ENCODE assay signal across 1 cellular context in the genomic region with DNA sequence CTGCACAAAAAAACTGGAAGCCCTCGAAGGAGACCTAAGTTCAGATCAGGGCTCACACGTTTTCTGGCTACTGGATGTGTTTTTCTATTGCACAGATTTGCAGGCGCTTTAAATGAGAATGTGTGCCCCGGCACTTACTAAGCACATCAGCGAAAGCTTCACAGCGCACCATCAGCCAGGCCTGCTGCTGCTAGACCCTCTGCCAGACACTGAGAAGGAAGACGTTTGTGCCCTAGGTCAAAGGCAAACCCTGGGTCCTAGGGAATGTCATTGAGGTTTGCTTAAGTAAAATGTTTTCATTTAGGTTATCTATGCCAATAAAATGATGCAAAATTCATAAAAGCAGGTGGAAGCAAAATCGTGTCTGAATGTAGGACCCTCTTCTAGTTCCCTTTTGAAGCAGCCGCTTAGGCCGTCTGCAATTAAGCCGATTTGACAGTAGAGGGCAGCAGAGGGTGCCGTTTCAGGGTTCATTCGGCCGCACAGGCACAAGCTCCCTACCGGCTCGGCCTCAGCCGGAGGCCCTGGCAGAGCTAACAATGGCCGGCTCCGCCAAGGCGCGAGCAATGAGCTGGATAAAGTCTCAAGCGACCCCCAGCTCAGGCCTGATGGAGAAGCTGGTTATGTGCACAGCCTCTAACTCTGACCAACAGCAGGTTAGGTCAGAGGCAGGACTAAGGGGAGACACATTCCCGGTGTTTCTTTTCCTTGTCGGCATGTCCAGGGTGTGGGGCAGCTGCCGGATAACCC.
A peak's percentile ranks its signal among the peaks of the same experiment; 100 is the strongest.
TF ChIP-seq lines count a peak whose summit lies in the region.

No MANE protein-coding gene starts in this region.

TF ChIP-seq in HepG2, 621 proteins besides CTCF, POLR2A, EP300 and RAD21 (continued from another document and continues in another):
- TF ChIP-seq, protein P1, sequence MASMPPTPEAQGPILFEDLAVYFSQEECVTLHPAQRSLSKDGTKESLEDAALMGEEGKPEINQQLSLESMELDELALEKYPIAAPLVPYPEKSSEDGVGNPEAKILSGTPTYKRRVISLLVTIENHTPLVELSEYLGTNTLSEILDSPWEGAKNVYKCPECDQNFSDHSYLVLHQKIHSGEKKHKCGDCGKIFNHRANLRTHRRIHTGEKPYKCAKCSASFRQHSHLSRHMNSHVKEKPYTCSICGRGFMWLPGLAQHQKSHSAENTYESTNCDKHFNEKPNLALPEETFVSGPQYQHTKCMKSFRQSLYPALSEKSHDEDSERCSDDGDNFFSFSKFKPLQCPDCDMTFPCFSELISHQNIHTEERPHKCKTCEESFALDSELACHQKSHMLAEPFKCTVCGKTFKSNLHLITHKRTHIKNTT (CRISPR knock-in tag; IDR thresholded peaks at IDR 0.05): no peak
- TF ChIP-seq ZNF577 (CRISPR knock-in tag; IDR thresholded peaks at IDR 0.05; ENCODE audit: borderline replicate concordance, low read depth) (no peak), ZNF713 (CRISPR knock-in tag; IDR thresholded peaks at IDR 0.05) (0 out of 2 replicates have a peak, but pooled peaks have one; percentile 63), HNRNPUL1 (IDR thresholded peaks at IDR 0.05; ENCODE audit: low read depth, low read length) (no peak), YEATS4 (CRISPR knock-in tag; IDR thresholded peaks at IDR 0.05; ENCODE audit: borderline replicate concordance) (no peak), CC2D1A (CRISPR knock-in tag; IDR thresholded peaks at IDR 0.05) (no peak), ZNF441 (CRISPR knock-in tag; IDR thresholded peaks at IDR 0.05; ENCODE audit: borderline replicate concordance) (no peak), PAF1 (CRISPR knock-in tag; IDR thresholded peaks at IDR 0.05) (no peak), RORA (CRISPR knock-in tag; IDR thresholded peaks at IDR 0.05) (no peak), ZNF790 (CRISPR knock-in tag; IDR thresholded peaks at IDR 0.05; ENCODE audit: borderline replicate concordance) (no peak), HCFC1 (IDR thresholded peaks at IDR 0.05; ENCODE audit: low read depth, low read length) (no peak), MIER3 (CRISPR knock-in tag; IDR thresholded peaks at IDR 0.05; ENCODE audit: borderline replicate concordance) (peak; percentile 52; the same call in 1 of the 2 replicates), DMAP1 (CRISPR knock-in tag; IDR thresholded peaks at IDR 0.05) (no peak), ZNF333 (CRISPR knock-in tag; IDR thresholded peaks at IDR 0.05; ENCODE audit: borderline replicate concordance) (no peak), ZNF10 (CRISPR knock-in tag; IDR thresholded peaks at IDR 0.05; ENCODE audit: borderline replicate concordance, low read depth) (no peak), ZMYM2 (CRISPR knock-in tag; IDR thresholded peaks at IDR 0.05) (no peak), TEAD3 (CRISPR knock-in tag; optimal IDR thresholded peaks at IDR 0.05; ENCODE audit: borderline replicate concordance) (peak; percentile 44), ZNF570 (CRISPR knock-in tag; IDR thresholded peaks at IDR 0.05; ENCODE audit: borderline replicate concordance) (no peak), THAP11 (CRISPR knock-in tag; IDR thresholded peaks at IDR 0.05) (peak; percentile 66), RNF2 (conservative IDR thresholded peaks at IDR 0.05; ENCODE audit: low read depth) (0 out of 2 replicates have a peak, but pooled peaks have one; percentile 55), CHD4 (IDR thresholded peaks at IDR 0.05; ENCODE audit: borderline replicate concordance, low read length) (no peak), SNAPC2 (CRISPR knock-in tag; IDR thresholded peaks at IDR 0.05) (no peak), SYNCRIP (IDR thresholded peaks at IDR 0.05; ENCODE audit: insufficient read depth, low read depth, low read length) (no peak), NONO (IDR thresholded peaks at IDR 0.05) (no peak), NONO (CRISPR knock-in tag; conservative IDR thresholded peaks at IDR 0.05) (no peak), NFRKB (IDR thresholded peaks at IDR 0.05) (no peak), HMG20B (CRISPR knock-in tag; conservative IDR thresholded peaks at IDR 0.05) (0 out of 2 replicates have a peak, but pooled peaks have one; percentile 46), CEBPB (IDR thresholded peaks at IDR 0.05; ENCODE audit: borderline replicate concordance, low read depth, low read length) (no peak), RBM22 (optimal IDR thresholded peaks at IDR 0.05; ENCODE audit: low read length) (no peak), BRD4 (CRISPR knock-in tag; IDR thresholded peaks at IDR 0.05) (no peak), MED1 (CRISPR knock-in tag; IDR thresholded peaks at IDR 0.05) (0 out of 2 replicates have a peak, but pooled peaks have one; percentile 33), ZNF7 (CRISPR knock-in tag; IDR thresholded peaks at IDR 0.05) (peak; percentile 65; the same call in 1 of the 2 replicates), ZNF652 (CRISPR knock-in tag; IDR thresholded peaks at IDR 0.05; ENCODE audit: borderline replicate concordance, low read depth) (no peak), ZNF772 (CRISPR knock-in tag; IDR thresholded peaks at IDR 0.05) (no peak), ZZZ3 (CRISPR knock-in tag; IDR thresholded peaks at IDR 0.05; ENCODE audit: borderline replicate concordance) (no peak)
- TF ChIP-seq, protein P2, sequence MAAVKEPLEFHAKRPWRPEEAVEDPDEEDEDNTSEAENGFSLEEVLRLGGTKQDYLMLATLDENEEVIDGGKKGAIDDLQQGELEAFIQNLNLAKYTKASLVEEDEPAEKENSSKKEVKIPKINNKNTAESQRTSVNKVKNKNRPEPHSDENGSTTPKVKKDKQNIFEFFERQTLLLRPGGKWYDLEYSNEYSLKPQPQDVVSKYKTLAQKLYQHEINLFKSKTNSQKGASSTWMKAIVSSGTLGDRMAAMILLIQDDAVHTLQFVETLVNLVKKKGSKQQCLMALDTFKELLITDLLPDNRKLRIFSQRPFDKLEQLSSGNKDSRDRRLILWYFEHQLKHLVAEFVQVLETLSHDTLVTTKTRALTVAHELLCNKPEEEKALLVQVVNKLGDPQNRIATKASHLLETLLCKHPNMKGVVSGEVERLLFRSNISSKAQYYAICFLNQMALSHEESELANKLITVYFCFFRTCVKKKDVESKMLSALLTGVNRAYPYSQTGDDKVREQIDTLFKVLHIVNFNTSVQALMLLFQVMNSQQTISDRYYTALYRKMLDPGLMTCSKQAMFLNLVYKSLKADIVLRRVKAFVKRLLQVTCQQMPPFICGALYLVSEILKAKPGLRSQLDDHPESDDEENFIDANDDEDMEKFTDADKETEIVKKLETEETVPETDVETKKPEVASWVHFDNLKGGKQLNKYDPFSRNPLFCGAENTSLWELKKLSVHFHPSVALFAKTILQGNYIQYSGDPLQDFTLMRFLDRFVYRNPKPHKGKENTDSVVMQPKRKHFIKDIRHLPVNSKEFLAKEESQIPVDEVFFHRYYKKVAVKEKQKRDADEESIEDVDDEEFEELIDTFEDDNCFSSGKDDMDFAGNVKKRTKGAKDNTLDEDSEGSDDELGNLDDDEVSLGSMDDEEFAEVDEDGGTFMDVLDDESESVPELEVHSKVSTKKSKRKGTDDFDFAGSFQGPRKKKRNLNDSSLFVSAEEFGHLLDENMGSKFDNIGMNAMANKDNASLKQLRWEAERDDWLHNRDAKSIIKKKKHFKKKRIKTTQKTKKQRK (IDR thresholded peaks at IDR 0.05; ENCODE audit: low read length): no peak
- TF ChIP-seq, protein P3, sequence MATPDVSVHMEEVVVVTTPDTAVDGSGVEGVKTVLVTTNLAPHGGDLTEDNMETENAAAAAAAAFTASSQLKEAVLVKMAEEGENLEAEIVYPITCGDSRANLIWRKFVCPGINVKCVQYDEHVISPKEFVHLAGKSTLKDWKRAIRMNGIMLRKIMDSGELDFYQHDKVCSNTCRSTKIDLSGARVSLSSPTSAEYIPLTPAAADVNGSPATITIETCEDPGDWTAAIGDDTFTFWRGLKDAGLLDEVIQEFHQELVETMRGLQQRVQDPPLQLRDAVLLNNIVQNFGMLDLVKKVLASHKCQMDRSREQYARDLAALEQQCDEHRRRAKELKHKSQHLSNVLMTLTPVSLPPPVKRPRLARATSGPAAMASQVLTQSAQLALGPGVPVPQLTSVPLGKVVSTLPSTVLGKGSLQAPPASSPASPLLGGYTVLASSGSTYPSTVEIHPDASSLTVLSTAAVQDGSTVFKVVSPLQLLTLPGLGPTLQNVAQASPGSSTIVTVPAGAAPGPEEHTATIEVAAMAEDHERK (CRISPR knock-in tag; IDR thresholded peaks at IDR 0.05; ENCODE audit: low read depth): no peak
- TF ChIP-seq, protein P4, sequence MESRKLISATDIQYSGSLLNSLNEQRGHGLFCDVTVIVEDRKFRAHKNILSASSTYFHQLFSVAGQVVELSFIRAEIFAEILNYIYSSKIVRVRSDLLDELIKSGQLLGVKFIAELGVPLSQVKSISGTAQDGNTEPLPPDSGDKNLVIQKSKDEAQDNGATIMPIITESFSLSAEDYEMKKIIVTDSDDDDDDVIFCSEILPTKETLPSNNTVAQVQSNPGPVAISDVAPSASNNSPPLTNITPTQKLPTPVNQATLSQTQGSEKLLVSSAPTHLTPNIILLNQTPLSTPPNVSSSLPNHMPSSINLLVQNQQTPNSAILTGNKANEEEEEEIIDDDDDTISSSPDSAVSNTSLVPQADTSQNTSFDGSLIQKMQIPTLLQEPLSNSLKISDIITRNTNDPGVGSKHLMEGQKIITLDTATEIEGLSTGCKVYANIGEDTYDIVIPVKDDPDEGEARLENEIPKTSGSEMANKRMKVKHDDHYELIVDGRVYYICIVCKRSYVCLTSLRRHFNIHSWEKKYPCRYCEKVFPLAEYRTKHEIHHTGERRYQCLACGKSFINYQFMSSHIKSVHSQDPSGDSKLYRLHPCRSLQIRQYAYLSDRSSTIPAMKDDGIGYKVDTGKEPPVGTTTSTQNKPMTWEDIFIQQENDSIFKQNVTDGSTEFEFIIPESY (CRISPR knock-in tag; IDR thresholded peaks at IDR 0.05): no peak
- TF ChIP-seq, protein P5, sequence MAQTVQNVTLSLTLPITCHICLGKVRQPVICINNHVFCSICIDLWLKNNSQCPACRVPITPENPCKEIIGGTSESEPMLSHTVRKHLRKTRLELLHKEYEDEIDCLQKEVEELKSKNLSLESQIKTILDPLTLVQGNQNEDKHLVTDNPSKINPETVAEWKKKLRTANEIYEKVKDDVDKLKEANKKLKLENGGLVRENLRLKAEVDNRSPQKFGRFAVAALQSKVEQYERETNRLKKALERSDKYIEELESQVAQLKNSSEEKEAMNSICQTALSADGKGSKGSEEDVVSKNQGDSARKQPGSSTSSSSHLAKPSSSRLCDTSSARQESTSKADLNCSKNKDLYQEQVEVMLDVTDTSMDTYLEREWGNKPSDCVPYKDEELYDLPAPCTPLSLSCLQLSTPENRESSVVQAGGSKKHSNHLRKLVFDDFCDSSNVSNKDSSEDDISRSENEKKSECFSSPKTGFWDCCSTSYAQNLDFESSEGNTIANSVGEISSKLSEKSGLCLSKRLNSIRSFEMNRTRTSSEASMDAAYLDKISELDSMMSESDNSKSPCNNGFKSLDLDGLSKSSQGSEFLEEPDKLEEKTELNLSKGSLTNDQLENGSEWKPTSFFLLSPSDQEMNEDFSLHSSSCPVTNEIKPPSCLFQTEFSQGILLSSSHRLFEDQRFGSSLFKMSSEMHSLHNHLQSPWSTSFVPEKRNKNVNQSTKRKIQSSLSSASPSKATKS (CRISPR knock-in tag; IDR thresholded peaks at IDR 0.05): no peak
- TF ChIP-seq, protein P6, sequence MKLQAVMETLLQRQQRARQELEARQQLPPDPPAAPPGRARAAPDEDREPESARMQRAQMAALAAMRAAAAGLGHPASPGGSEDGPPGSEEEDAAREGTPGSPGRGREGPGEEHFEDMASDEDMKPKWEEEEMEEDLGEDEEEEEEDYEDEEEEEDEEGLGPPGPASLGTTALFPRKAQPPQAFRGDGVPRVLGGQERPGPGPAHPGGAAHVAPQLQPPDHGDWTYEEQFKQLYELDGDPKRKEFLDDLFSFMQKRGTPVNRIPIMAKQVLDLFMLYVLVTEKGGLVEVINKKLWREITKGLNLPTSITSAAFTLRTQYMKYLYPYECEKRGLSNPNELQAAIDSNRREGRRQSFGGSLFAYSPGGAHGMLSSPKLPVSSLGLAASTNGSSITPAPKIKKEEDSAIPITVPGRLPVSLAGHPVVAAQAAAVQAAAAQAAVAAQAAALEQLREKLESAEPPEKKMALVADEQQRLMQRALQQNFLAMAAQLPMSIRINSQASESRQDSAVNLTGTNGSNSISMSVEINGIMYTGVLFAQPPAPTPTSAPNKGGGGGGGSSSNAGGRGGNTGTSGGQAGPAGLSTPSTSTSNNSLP (IDR thresholded peaks at IDR 0.05; ENCODE audit: low read depth, low read length): peak; percentile 50; the same call in 1 of the 2 replicates
- TF ChIP-seq, protein P7, sequence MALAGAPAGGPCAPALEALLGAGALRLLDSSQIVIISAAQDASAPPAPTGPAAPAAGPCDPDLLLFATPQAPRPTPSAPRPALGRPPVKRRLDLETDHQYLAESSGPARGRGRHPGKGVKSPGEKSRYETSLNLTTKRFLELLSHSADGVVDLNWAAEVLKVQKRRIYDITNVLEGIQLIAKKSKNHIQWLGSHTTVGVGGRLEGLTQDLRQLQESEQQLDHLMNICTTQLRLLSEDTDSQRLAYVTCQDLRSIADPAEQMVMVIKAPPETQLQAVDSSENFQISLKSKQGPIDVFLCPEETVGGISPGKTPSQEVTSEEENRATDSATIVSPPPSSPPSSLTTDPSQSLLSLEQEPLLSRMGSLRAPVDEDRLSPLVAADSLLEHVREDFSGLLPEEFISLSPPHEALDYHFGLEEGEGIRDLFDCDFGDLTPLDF (CRISPR knock-in tag; IDR thresholded peaks at IDR 0.05): no peak
- TF ChIP-seq, protein P8, sequence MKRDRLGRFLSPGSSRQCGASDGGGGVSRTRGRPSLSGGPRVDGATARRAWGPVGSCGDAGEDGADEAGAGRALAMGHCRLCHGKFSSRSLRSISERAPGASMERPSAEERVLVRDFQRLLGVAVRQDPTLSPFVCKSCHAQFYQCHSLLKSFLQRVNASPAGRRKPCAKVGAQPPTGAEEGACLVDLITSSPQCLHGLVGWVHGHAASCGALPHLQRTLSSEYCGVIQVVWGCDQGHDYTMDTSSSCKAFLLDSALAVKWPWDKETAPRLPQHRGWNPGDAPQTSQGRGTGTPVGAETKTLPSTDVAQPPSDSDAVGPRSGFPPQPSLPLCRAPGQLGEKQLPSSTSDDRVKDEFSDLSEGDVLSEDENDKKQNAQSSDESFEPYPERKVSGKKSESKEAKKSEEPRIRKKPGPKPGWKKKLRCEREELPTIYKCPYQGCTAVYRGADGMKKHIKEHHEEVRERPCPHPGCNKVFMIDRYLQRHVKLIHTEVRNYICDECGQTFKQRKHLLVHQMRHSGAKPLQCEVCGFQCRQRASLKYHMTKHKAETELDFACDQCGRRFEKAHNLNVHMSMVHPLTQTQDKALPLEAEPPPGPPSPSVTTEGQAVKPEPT (CRISPR knock-in tag; IDR thresholded peaks at IDR 0.05; ENCODE audit: low read depth): peak; percentile 56; the same call in 1 of the 2 replicates
- TF ChIP-seq, protein P9, sequence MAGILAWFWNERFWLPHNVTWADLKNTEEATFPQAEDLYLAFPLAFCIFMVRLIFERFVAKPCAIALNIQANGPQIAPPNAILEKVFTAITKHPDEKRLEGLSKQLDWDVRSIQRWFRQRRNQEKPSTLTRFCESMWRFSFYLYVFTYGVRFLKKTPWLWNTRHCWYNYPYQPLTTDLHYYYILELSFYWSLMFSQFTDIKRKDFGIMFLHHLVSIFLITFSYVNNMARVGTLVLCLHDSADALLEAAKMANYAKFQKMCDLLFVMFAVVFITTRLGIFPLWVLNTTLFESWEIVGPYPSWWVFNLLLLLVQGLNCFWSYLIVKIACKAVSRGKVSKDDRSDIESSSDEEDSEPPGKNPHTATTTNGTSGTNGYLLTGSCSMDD (CRISPR knock-in tag; IDR thresholded peaks at IDR 0.05): no peak
- TF ChIP-seq, protein P10, sequence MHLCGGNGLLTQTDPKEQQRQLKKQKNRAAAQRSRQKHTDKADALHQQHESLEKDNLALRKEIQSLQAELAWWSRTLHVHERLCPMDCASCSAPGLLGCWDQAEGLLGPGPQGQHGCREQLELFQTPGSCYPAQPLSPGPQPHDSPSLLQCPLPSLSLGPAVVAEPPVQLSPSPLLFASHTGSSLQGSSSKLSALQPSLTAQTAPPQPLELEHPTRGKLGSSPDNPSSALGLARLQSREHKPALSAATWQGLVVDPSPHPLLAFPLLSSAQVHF (CRISPR knock-in tag; IDR thresholded peaks at IDR 0.05): no peak
